Comparison of ENCODE assay signal across 8 cellular contexts in genomic region chr19:15177269-15178116, GRCh38. TPM values are rescaled to one million over a fixed set of nuclear protein-coding genes. Genes with fewer than 3 reads are reported as not detected.
DNase-seq lines count a peak whose midpoint lies in the region; TF ChIP-seq lines count a peak whose summit lies in the region.

No MANE protein-coding gene starts in this region.

- in situ Hi-C loops in ACHN (cut with HindIII; ENCODE audit: low pct_ligation_motif_present, low pct_unique_long_range_greater_than_20kb, low sequenced_read_pairs): no loop called here

- TF ChIP-seq POLR2A in vagina (IDR thresholded peaks at IDR 0.05): no peak

- peak; percentile 65 for DNase-seq in ACHN
- peak; percentile 75 for DNase-seq in GM19238 (ENCODE audit: insufficient read length, low spot score)
- DNase-seq in NAMALWA (ENCODE audit: low spot score): peak; percentile 89
- peak; percentile 62 to 79 (median 74) for DNase-seq in T-helper 1 cell
- DNase-seq in activated naive CD8-positive, alpha-beta T cell treated with anti-CD3 and anti-CD28 coated beads, Interleukin-2, amount 50 U/mL, for 16 hours (ENCODE audit: low read depth, low spot score): peak; percentile 63
- peak; percentile 82 for DNase-seq in left ventricle myocardium inferior
- no peak for DNase-seq in vagina (ENCODE audit: extremely low spot score in 2 of 2)

- peak; percentile 99 for TF ChIP-seq CTCF in left ventricle myocardium inferior (IDR thresholded peaks at IDR 0.05; ENCODE audit: borderline replicate concordance)
- TF ChIP-seq CTCF in vagina (IDR thresholded peaks at IDR 0.05): peak; percentile 83 to 95 (median 95)

- H3K9me3 ChIP-seq in left ventricle myocardium inferior (replicated peaks): no peaks in the 10 kb centered on the region
- no peaks in the 10 kb centered on the region for H3K9me3 ChIP-seq in vagina

- H3K4me3 ChIP-seq in left ventricle myocardium inferior (peak overlapping the region; percentile 55), rectal smooth muscle tissue (ENCODE audit: low read length) (peak overlapping the region; percentile 59), vagina (peak overlapping the region in 1 of 2 donors; percentile 50)

- H3K9ac ChIP-seq in rectal smooth muscle tissue (ENCODE audit: low read length): peak overlapping the region; percentile 40

- H3K36me3 ChIP-seq in left ventricle myocardium inferior (no peaks in the 10 kb centered on the region), rectal smooth muscle tissue (ENCODE audit: control insufficient read depth, insufficient read depth, low read length) (no peaks in the 10 kb centered on the region), vagina (peaks cover 0 to 17% of the 10 kb centered on the region in 2 donors)

- peak overlapping the region; percentile 5 for H3K27ac ChIP-seq in left ventricle myocardium inferior (replicated peaks)
- no peak overlapping the region for H3K27ac ChIP-seq in rectal smooth muscle tissue (ENCODE audit: low read depth, low read length)
- H3K27ac ChIP-seq in vagina: peak overlapping the region; percentile 15

- peaks cover 22% of the 10 kb centered on the region for H3K27me3 ChIP-seq in left ventricle myocardium inferior (ENCODE audit: low read depth)
- peaks cover 2% of the 10 kb centered on the region for H3K27me3 ChIP-seq in rectal smooth muscle tissue (ENCODE audit: control insufficient read depth, insufficient read depth, low read length)
- H3K27me3 ChIP-seq in vagina: no peaks in the 10 kb centered on the region

- intact Hi-C loops in left ventricle myocardium inferior (cut with micrococcal nuclease) (loop anchor here (5.0 kb wide), 1 partner anchor 380 kb away; no protein-coding TSS in a partner anchor), vagina (cut with DNase I) (loop anchor here (5.0 kb wide), 2 partner anchors 75 to 375 kb away; no protein-coding TSS in a partner anchor)

- H3K4me1 ChIP-seq in left ventricle myocardium inferior (peaks cover 15% of the 10 kb centered on the region), rectal smooth muscle tissue (ENCODE audit: control insufficient read depth, insufficient read depth, low read length) (peaks cover 2% of the 10 kb centered on the region), vagina (peaks cover 4% of the 10 kb centered on the region)

RNA-seq across cellular contexts. Expression of gene NOTCH3, which starts 23.3 kb away (rescaled TPM):
- total RNA-seq in left ventricle myocardium inferior (21.7 TPM), vagina (76.6 TPM)

RNA-seq across cellular contexts. Expression of gene EPHX3, which starts 54.8 kb away (rescaled TPM):
- total RNA-seq in left ventricle myocardium inferior (not detected), vagina (14.0 TPM)

Comparison
In these comparisons a context has a peak if more than half of its experiments do, and no peak if none do; other contexts are left out.
1. DNase-seq: peak in ACHN (single experiment), GM19238 (single experiment), NAMALWA (single experiment), T-helper 1 cell (5 of 5), activated naive CD8-positive, alpha-beta T cell treated with anti-CD3 and anti-CD28 coated beads, Interleukin-2, amount 50 U/mL, for 16 hours (single experiment) and left ventricle myocardium inferior (single experiment); none in vagina (0 of 2).
2. RNA of gene EPHX3, which starts 54.8 kb away (total RNA-seq): 14.0 TPM in vagina (single experiment); not detected in left ventricle myocardium inferior (single experiment); every median in the first group is over 10 times any median in the second.